Comparison of ENCODE assay signal across 8 cellular contexts in the genomic region with DNA sequence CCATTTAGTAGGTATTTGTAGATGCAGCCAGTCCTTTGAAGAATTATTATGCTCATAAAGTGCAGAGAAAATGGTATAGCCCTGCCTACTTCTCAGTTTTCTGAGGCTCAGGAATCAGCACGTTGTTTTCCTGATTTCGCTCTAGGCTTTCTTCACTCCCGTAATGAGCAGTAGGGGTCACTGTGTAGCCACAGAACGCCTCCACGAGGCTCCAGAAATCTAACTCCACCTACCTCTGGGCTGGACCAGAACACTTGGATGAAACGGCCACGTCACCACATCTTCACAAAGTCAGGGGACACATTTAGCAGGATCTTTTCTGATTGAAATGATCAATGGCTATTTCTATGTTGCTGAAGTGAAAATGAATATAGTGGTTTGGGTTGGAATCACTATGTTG. TPM values are rescaled to one million over a fixed set of nuclear protein-coding genes. Genes with fewer than 3 reads are reported as not detected.
DNase-seq lines count a peak whose midpoint lies in the region; ATAC-seq and TF ChIP-seq lines count a peak whose summit lies in the region.

No MANE protein-coding gene starts in this region.

- no peaks in the 10 kb centered on the region for H3K9me3 ChIP-seq in DOHH2 (ENCODE audit: control insufficient read depth, insufficient read depth, low read length)

- no peaks in the 10 kb centered on the region for H3K9me2 ChIP-seq in DOHH2 (replicated peaks; ENCODE audit: control insufficient read depth, low read length)

- peak; percentile 75 for TF ChIP-seq CTCF in DOHH2 (IDR thresholded peaks at IDR 0.05; ENCODE audit: low read depth, low read length, poor library complexity, severe bottlenecking)
- peak; percentile 83 for TF ChIP-seq CTCF in HFFc6 (IDR thresholded peaks at IDR 0.05)
- TF ChIP-seq CTCF in WTC11 (IDR thresholded peaks at IDR 0.05) = peak; percentile 24; the same call in 1 of the 2 replicates
- TF ChIP-seq CTCF in kidney epithelial cell (IDR thresholded peaks at IDR 0.05; ENCODE audit: insufficient read depth, low read length, poor library complexity, severe bottlenecking) = peak; percentile 81

- CTCF ChIA-PET in WTC11 (lab: Charles Lee) = interaction anchor here (1.0 to 6.0 kb wide), 11 partner anchors 10 to 612 kb away, joined by 3 to 94 read pairs (median 5); no protein-coding TSS in a partner anchor

- H3K36me3 ChIP-seq in DOHH2 (ENCODE audit: control insufficient read depth, low read length) (no peaks in the 10 kb centered on the region), kidney epithelial cell (ENCODE audit: control insufficient read depth, insufficient read depth, low read length) (no peaks in the 10 kb centered on the region)

- peaks cover 18% of the 10 kb centered on the region for H3K4me1 Mint-ChIP-seq in HFFc6 (ENCODE audit: low read depth)
- H3K4me1 Mint-ChIP-seq in WTC11 = peaks cover 22% of the 10 kb centered on the region
- peaks cover 11% of the 10 kb centered on the region for H3K4me1 Mint-ChIP-seq in central memory CD8-positive, alpha-beta T cell

- H3K4me3 ChIP-seq in DOHH2 (ENCODE audit: low read length) = no peak overlapping the region
- H3K4me3 ChIP-seq in kidney epithelial cell (ENCODE audit: low read depth, low read length) = no peak overlapping the region

- no peak overlapping the region for H3K27ac ChIP-seq in DOHH2 (ENCODE audit: low read depth, low read length)

- DNase-seq in HFFc6 (peak; percentile 82), NCI-H2227 (lab: John Stamatoyannopoulos, UW; ENCODE audit: unreplicated experiment) (peak; percentile 84), WTC11 (ENCODE audit: low spot score) (peak; percentile 66), kidney epithelial cell (ENCODE audit: low read depth) (peak; percentile 38)
- peak in 1 of 2 donors; percentile 17 for DNase-seq in central memory CD8-positive, alpha-beta T cell (ENCODE audit: low spot score in 2 of 2)
- DNase-seq in stimulated activated CD4-positive, alpha-beta T cell treated with anti-CD3 and anti-CD28 coated beads, Interleukin-2, amount 100 ng/mL, for 48 hours = peak; percentile 40 to 53

- H3K4me3 Mint-ChIP-seq in HFFc6 (no peak overlapping the region), WTC11 (no peak overlapping the region)
- H3K4me3 Mint-ChIP-seq in central memory CD8-positive, alpha-beta T cell = no peak overlapping the region

- H3K27ac Mint-ChIP-seq in HFFc6 = no peak overlapping the region
- no peak overlapping the region for H3K27ac Mint-ChIP-seq in WTC11
- H3K27ac Mint-ChIP-seq in central memory CD8-positive, alpha-beta T cell (ENCODE audit: low read depth) = no peak overlapping the region

- H3K4me1 ChIP-seq in DOHH2 (ENCODE audit: control insufficient read depth, low read length) = no peaks in the 10 kb centered on the region

- peak; percentile 88 for ATAC-seq in WTC11
- ATAC-seq in central memory CD8-positive, alpha-beta T cell (replicated peaks; ENCODE audit: extremely low read depth, poor library complexity, severe bottlenecking) = peak; percentile 44
- ATAC-seq in HG02884 (IDR thresholded peaks at IDR 0.05; ENCODE audit: unreplicated experiment) = no peak

- peaks cover 4% of the 10 kb centered on the region; the same call in 1 of the 2 replicates for H3F3A ChIP-seq in DOHH2 (ENCODE audit: control insufficient read depth, insufficient read depth)

- H3K36me3 Mint-ChIP-seq in HFFc6 (ENCODE audit: low read depth) = no peaks in the 10 kb centered on the region
- no peaks in the 10 kb centered on the region for H3K36me3 Mint-ChIP-seq in WTC11
- H3K36me3 Mint-ChIP-seq in central memory CD8-positive, alpha-beta T cell (ENCODE audit: insufficient read depth) = peaks cover 2% of the 10 kb centered on the region

- no peak overlapping the region; the same call in 1 of the 2 replicates for H3K4me2 ChIP-seq in DOHH2 (ENCODE audit: low read length)

- POLR2A ChIA-PET in WTC11 (lab: Charles Lee) = no interaction called here

- peaks cover 23% of the 10 kb centered on the region for H3K27me3 ChIP-seq in DOHH2 (ENCODE audit: control insufficient read depth, low read length)
- peaks cover 19% of the 10 kb centered on the region for H3K27me3 ChIP-seq in kidney epithelial cell (ENCODE audit: control insufficient read depth, insufficient read depth, low read length)

- H3K27me3 Mint-ChIP-seq in HFFc6 (ENCODE audit: insufficient read depth) (peaks cover 26% of the 10 kb centered on the region), WTC11 (ENCODE audit: low read depth) (peaks cover 15% of the 10 kb centered on the region)
- H3K27me3 Mint-ChIP-seq in central memory CD8-positive, alpha-beta T cell = peaks cover 27% of the 10 kb centered on the region

- H4K20me1 ChIP-seq in DOHH2 (ENCODE audit: control insufficient read depth, insufficient read depth, low read depth, low read length) = no peaks in the 10 kb centered on the region

- no peaks in the 10 kb centered on the region for H3K79me2 ChIP-seq in DOHH2 (ENCODE audit: control insufficient read depth, low read length)

- H3K9me3 Mint-ChIP-seq in HFFc6 (no peaks in the 10 kb centered on the region), WTC11 (no peaks in the 10 kb centered on the region; the same call in 1 of the 2 replicates)
- no peaks in the 10 kb centered on the region for H3K9me3 Mint-ChIP-seq in central memory CD8-positive, alpha-beta T cell

TF ChIP-seq in WTC11, 78 proteins besides CTCF, POLR2A, EP300 and RAD21:
- TF ChIP-seq NFE2L1 (CRISPR knock-in tag; IDR thresholded peaks at IDR 0.05) = no peak
- no peak for TF ChIP-seq SMAD3 (CRISPR knock-in tag; IDR thresholded peaks at IDR 0.05; ENCODE audit: borderline replicate concordance)
- TF ChIP-seq CBFB (CRISPR knock-in tag; IDR thresholded peaks at IDR 0.05; ENCODE audit: low read depth) = no peak
- TF ChIP-seq, protein P1, sequence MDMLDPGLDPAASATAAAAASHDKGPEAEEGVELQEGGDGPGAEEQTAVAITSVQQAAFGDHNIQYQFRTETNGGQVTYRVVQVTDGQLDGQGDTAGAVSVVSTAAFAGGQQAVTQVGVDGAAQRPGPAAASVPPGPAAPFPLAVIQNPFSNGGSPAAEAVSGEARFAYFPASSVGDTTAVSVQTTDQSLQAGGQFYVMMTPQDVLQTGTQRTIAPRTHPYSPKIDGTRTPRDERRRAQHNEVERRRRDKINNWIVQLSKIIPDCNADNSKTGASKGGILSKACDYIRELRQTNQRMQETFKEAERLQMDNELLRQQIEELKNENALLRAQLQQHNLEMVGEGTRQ (CRISPR knock-in tag; IDR thresholded peaks at IDR 0.05) = no peak
- TF ChIP-seq, protein P2, sequence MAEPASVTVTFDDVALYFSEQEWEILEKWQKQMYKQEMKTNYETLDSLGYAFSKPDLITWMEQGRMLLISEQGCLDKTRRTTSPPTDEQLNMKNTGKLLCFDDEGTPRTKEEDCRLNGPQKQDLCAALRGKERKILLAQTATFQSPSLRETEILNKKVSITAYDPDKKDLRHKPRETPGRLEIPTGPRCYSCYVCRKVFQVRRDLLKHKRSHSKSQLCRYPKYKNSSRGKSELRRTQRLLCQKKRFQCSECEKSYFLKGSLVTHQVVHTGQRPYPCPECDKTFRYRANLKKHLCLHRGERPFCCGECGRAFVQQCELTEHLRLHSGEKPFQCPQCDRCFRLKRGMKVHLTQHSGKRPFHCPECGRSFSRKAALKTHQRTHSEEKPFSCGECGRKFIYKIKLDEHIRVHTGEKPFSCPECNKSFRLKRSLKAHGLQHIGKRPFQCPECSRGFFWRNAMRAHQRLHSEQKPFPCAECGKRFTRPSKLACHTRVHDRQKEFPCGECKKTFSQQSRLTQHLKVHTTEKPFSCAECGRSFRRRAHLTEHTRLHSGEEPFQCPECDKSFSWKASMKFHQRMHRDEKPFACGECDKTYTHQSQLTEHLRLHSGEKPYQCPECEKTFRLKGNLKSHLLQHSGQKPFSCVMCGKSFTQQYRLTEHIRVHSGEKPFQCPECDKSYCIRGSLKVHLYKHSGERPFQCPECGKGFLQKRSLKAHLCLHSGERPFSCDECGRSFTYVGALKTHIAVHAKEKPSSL (CRISPR knock-in tag; conservative IDR thresholded peaks at IDR 0.05) = no peak
- no peak for TF ChIP-seq USF1 (CRISPR knock-in tag; IDR thresholded peaks at IDR 0.05)
- no peak for TF ChIP-seq FOXP1 (CRISPR knock-in tag; IDR thresholded peaks at IDR 0.05; ENCODE audit: borderline replicate concordance)
- no peak for TF ChIP-seq TEAD1 (CRISPR knock-in tag; IDR thresholded peaks at IDR 0.05)

RNA-seq across cellular contexts. Expression of gene GTF3A, which starts 49.8 kb away (rescaled TPM):
- total RNA-seq in HFFc6 (2021; fragmentation: NEBNext Ultra II Directional; extraction: Animal tissue kit (Norgen Biotek cat#: 25700)) = 10 to 100 TPM; 70.8 to 81.2 (median 75.0) TPM
- total RNA-seq in WTC11 (2021) (77.0 to 88.7 TPM (median 78.4 TPM) in 3 replicates), kidney epithelial cell (177 and 206 TPM in 2 replicates)

Comparison
In these comparisons a context has a peak if more than half of its experiments do, and no peak if none do; other contexts are left out.
1. CTCF ChIP-seq: peak in every context shown above with its lines; median percentile 83 in HFFc6; 81 in kidney epithelial cell; 75 in DOHH2; 24 in WTC11.